In genomic region chr7:45610660-45611299, GRCh38 we compare ENCODE assay signal across 18 cellular contexts. TPM values are rescaled to one million over a fixed set of nuclear protein-coding genes. Genes with fewer than 3 reads are reported as not detected.
"Had no signal": no experiment of that assay in that cellular context is flagged by ENCODE, and none has a peak within 500 bp of the region (broad histone marks: within the 10 kb centered on the region; RNA-seq: fewer than 3 reads in every experiment).

No MANE protein-coding gene starts in this region.

- H3K27me3 ChIP-seq: hepatocyte, neutrophil, ovary, tibial artery, upper lobe of left lung, vagina had no signal

- ATAC-seq: effector memory CD8-positive, alpha-beta T cell; left lobe of liver; mucosa of descending colon; naive thymus-derived CD8-positive, alpha-beta T cell had no signal

- H3K4me1 ChIP-seq: tibial artery, upper lobe of left lung, vagina had no signal

- H3K4me1 Mint-ChIP-seq: naive thymus-derived CD8-positive, alpha-beta T cell had no signal

- FAIRE-seq: islet of Langerhans, small intestine had no signal

- H3K4me3 ChIP-seq: hepatocyte, mucosa of descending colon, ovary, tibial artery, upper lobe of left lung, vagina had no signal

- H3K36me3 ChIP-seq: neutrophil, ovary, tibial artery, upper lobe of left lung, vagina had no signal

- H3K27ac ChIP-seq: hepatocyte, neutrophil, ovary, tibial artery, upper lobe of left lung, vagina had no signal

- DNase-seq: effector memory CD8-positive, alpha-beta T cell; erythroblast; foreskin melanocyte; mucosa of descending colon; naive thymus-derived CD8-positive, alpha-beta T cell; ovary; right cardiac atrium; small intestine; stimulated activated CD4-positive, alpha-beta T cell treated with anti-CD3 and anti-CD28 coated beads, Interleukin-2, amount 100 ng/mL, for 48 hours; stimulated activated naive CD4-positive, alpha-beta T cell treated with Interleukin-2 at 50 U/mL for 16 hours; tibial artery; upper lobe of left lung had no signal

- H3K9me3 ChIP-seq: neutrophil, ovary, vagina had no signal

- H3K4me3 Mint-ChIP-seq: dendritic cell treated with granulocyte-macrophage colony-stimulating factor and Interleukin-4, amounts not matched to agents 40 ng/mL and 50 ng/mL, for 4 days; effector memory CD8-positive, alpha-beta T cell; naive thymus-derived CD8-positive, alpha-beta T cell had no signal

- H3K27ac Mint-ChIP-seq: dendritic cell treated with granulocyte-macrophage colony-stimulating factor and Interleukin-4, amounts not matched to agents 40 ng/mL and 50 ng/mL, for 4 days; effector memory CD8-positive, alpha-beta T cell; naive thymus-derived CD8-positive, alpha-beta T cell had no signal

RNA-seq across cellular contexts. Expression of gene ADCY1, which starts 36.6 kb away (rescaled TPM):
- total RNA-seq: naive thymus-derived CD8-positive, alpha-beta T cell had no signal
